22 cellular contexts compared by ENCODE assay signal in genomic region chr1:51708911-51709760, GRCh38.
DNase-seq lines count a peak whose midpoint lies in the region; ATAC-seq, FAIRE-seq and TF ChIP-seq lines count a peak whose summit lies in the region.
"Had no signal": no experiment of that assay in that cellular context is flagged by ENCODE, and none has a peak within 500 bp of the region (broad histone marks: within the 10 kb centered on the region; RNA-seq: fewer than 3 reads in every experiment).

No MANE protein-coding gene starts in this region.

- TF ChIP-seq CTCF in H1 (IDR thresholded peaks at IDR 0.05; ENCODE audit: control extremely low read depth in 1 of 3, insufficient read depth in 1 of 3, low read depth in 1 of 3, low read length in 3 of 3) (no peak), type B pancreatic cell (conservative IDR thresholded peaks at IDR 0.05) (no peak)

- no peak overlapping the region for H2AFZ ChIP-seq in H1 (ENCODE audit: low read length)

- no peak for FAIRE-seq in H1 (lab: Jason Lieb, UNC)
- FAIRE-seq: GM18507 had no signal

- H2BK120ac ChIP-seq in H1 (replicated peaks; ENCODE audit: low read depth, low read length) = no peak overlapping the region

- POLR2A ChIA-PET in H1 (lab: Charles Lee; ENCODE audit: partially characterized antibody) = no interaction called here

- DNase-seq in DMS 273 (lab: John Stamatoyannopoulos, UW; ENCODE audit: unreplicated experiment) (peak; percentile 7), DMS 273 treated with DMSO at 0.1 percent for 48 hours (lab: John Stamatoyannopoulos, UW) (no peak), H1 (ENCODE audit: low read depth in 1 of 2, low spot score in 2 of 2) (no peak), midbrain (lab: John Stamatoyannopoulos, UW) (peak; percentile 7), type B pancreatic cell (ENCODE audit: extremely low spot score, unreplicated experiment) (no peak), CD1c-positive myeloid dendritic cell (ENCODE audit: extremely low spot score) (no peak), activated gamma-delta T cell (lab: John Stamatoyannopoulos, UW) (no peak)
- DNase-seq: ACHN; CD4-positive, alpha-beta memory T cell; DMS53; GDM1; GOT3; Kasumi-1; NCI-H1417; NCI-H187; NCI-H446; SIG-M5; SK-N-SH had no signal

- no peak overlapping the region for H2BK20ac ChIP-seq in H1 (ENCODE audit: low read length)

- TF ChIP-seq RAD21 in H1 (IDR thresholded peaks at IDR 0.05 in 1 of 2, conservative IDR thresholded peaks at IDR 0.05 in 1 of 2; ENCODE audit: low read depth in 2 of 2, low read length in 2 of 2) = no peak

- no peak overlapping the region for H2BK15ac ChIP-seq in H1 (ENCODE audit: low read length)

- peaks cover 2% of the 10 kb centered on the region; the same call in 1 of the 2 replicates for H3K79me1 ChIP-seq in H1 (ENCODE audit: low read depth, low read length)

- H3K36me3 ChIP-seq in H1 (ENCODE audit: control insufficient read depth in 2 of 4, insufficient read depth in 4 of 4, low read length in 3 of 4) = no peaks in the 10 kb centered on the region

- H3K4me1 ChIP-seq in H1 (replicated peaks in 1 of 4; ENCODE audit: control insufficient read depth in 3 of 4, insufficient read depth in 4 of 4, low read length in 3 of 4) = no peaks in the 10 kb centered on the region
- H3K4me1 ChIP-seq: BLaER1 had no signal

- no peak overlapping the region for H3K4ac ChIP-seq in H1 (replicated peaks; ENCODE audit: insufficient read length, low read depth, low read length)

- peak overlapping the region; percentile 45; the same call in 1 of the 2 replicates for H4K8ac ChIP-seq in H1 (ENCODE audit: extremely low read depth, insufficient read depth, low read length)

- TF ChIP-seq POLR2A in H1 (IDR thresholded peaks at IDR 0.05; ENCODE audit: control extremely low read depth in 1 of 2, low read depth in 2 of 2, low read length in 2 of 2) = no peak

- no peak overlapping the region for H3K27ac ChIP-seq in H1 (ENCODE audit: low read depth, low read length)
- H3K27ac ChIP-seq: 22Rv1, BLaER1 had no signal

- H3K36me3 Mint-ChIP-seq in type B pancreatic cell = no peaks in the 10 kb centered on the region

- H3K9me3 ChIP-seq in H1 (ENCODE audit: insufficient read depth in 2 of 2, low read depth in 1 of 2, low read length in 1 of 2) = no peaks in the 10 kb centered on the region
- H3K9me3 ChIP-seq: SK-N-SH had no signal

- no peak overlapping the region for H3K18ac ChIP-seq in H1 (ENCODE audit: extremely low read depth, low read length)

- H4K5ac ChIP-seq in H1 (ENCODE audit: insufficient read length, low read depth, low read length) = no peak overlapping the region

- H3K27me3 Mint-ChIP-seq in type B pancreatic cell = no peaks in the 10 kb centered on the region
- H3K27me3 Mint-ChIP-seq: CD4-positive, alpha-beta memory T cell had no signal

- CTCF ChIA-PET in H1 (lab: Charles Lee; ENCODE audit: partially characterized antibody) = interaction anchor here (1.0 to 2.5 kb wide), 3 partner anchors 15 to 60 kb away, joined by 4 to 6 read pairs (median 4); no protein-coding TSS in a partner anchor

- H3K79me2 ChIP-seq in H1 (ENCODE audit: control insufficient read depth in 1 of 2, insufficient read depth in 2 of 2, low read length in 2 of 2) = 0 out of 4 replicates have a peak, but pooled peaks cover 0 to 2% of the 10 kb centered on the region in 2 experiments

- no peak overlapping the region for H3K4me3 Mint-ChIP-seq in type B pancreatic cell
- H3K4me3 Mint-ChIP-seq: CD4-positive, alpha-beta memory T cell had no signal

- H3K56ac ChIP-seq in H1 (replicated peaks; ENCODE audit: insufficient read length, low read depth, low read length) = no peak overlapping the region

- TF ChIP-seq EP300 in H1 (IDR thresholded peaks at IDR 0.05; ENCODE audit: borderline replicate concordance in 1 of 2, low read depth in 2 of 2, low read length in 2 of 2) = no peak

- H3K4me2 ChIP-seq in H1 (ENCODE audit: insufficient read depth in 1 of 2, low read depth in 2 of 2, low read length in 2 of 2) = no peak overlapping the region
- H3K4me2 ChIP-seq: BLaER1, SK-N-SH had no signal

- H3K27me3 ChIP-seq in H1 (replicated peaks in 1 of 4; ENCODE audit: control insufficient read depth in 3 of 4, extremely low read depth in 1 of 4, insufficient read depth in 3 of 4, low read length in 3 of 4) = no peaks in the 10 kb centered on the region
- H3K27me3 ChIP-seq: BLaER1 had no signal

- H2AK5ac ChIP-seq in H1 (ENCODE audit: low read depth, low read length) = no peak overlapping the region

- peak overlapping the region; percentile 32 for H3K27ac Mint-ChIP-seq in type B pancreatic cell
- H3K27ac Mint-ChIP-seq: CD4-positive, alpha-beta memory T cell had no signal

- no peak overlapping the region for H3K4me3 ChIP-seq in H1 (ENCODE audit: extremely low read depth in 1 of 4, insufficient read depth in 2 of 4, low read depth in 3 of 4, low read length in 4 of 4)
- H3K4me3 ChIP-seq: BLaER1 had no signal

- H2BK12ac ChIP-seq in H1 (ENCODE audit: low read depth, low read length) = no peak overlapping the region

- H4K20me1 ChIP-seq in H1 (replicated peaks in 1 of 2; ENCODE audit: control insufficient read depth in 1 of 2, insufficient read depth in 2 of 2, low read length in 2 of 2) = no peaks in the 10 kb centered on the region
- H4K20me1 ChIP-seq: BLaER1 had no signal

- no peak for ATAC-seq in HG03520 (IDR thresholded peaks at IDR 0.05; ENCODE audit: unreplicated experiment)

- H3K9me3 Mint-ChIP-seq in type B pancreatic cell = no peaks in the 10 kb centered on the region

- no peak overlapping the region for H3K23ac ChIP-seq in H1 (ENCODE audit: insufficient read length)

- H3K4me1 Mint-ChIP-seq in type B pancreatic cell (ENCODE audit: unreplicated experiment) = no peaks in the 10 kb centered on the region

- no peaks in the 10 kb centered on the region for H3K23me2 ChIP-seq in H1 (ENCODE audit: low read depth, low read length)

- H2BK5ac ChIP-seq in H1 (ENCODE audit: low read depth, low read length) = no peak overlapping the region

- no peak overlapping the region for H3K9ac ChIP-seq in H1 (replicated peaks in 1 of 4; ENCODE audit: extremely low read depth in 1 of 4, low read depth in 3 of 4, low read length in 3 of 4)
- H3K9ac ChIP-seq: BLaER1, SK-N-SH had no signal

- 95% methylated on average over 15 of the region's 15 CpGs; no CpG with 5 or more reads in 1 of the 2 experiments for WGBS in H1 (ENCODE audit: extremely low coverage in 1 of 2, insufficient coverage in 1 of 2, insufficient read length in 1 of 2, insufficient replicate concordance in 2 of 2, low coverage in 1 of 2, low lambda C conversion rate in 2 of 2, missing lambda C conversion rate in 1 of 2), 2 experiments

- H4K91ac ChIP-seq in H1 (replicated peaks; ENCODE audit: insufficient read length, low read length) = no peak overlapping the region

- H3K14ac ChIP-seq in H1 (ENCODE audit: insufficient read length) = no peak overlapping the region

TF ChIP-seq in H1, 55 proteins besides CTCF, POLR2A, EP300 and RAD21:
- no peak for TF ChIP-seq NANOG (IDR thresholded peaks at IDR 0.05; ENCODE audit: insufficient read depth, low read depth, low read length, poor library complexity, severe bottlenecking)
- no peak for TF ChIP-seq TCF12 (IDR thresholded peaks at IDR 0.05; ENCODE audit: low read depth, low read length)
- no peak for TF ChIP-seq SP4 (IDR thresholded peaks at IDR 0.05; ENCODE audit: low read length)
- no peak for TF ChIP-seq CBX5 (IDR thresholded peaks at IDR 0.05; ENCODE audit: low read depth, low read length)
- TF ChIP-seq SIRT6 (IDR thresholded peaks at IDR 0.05; ENCODE audit: low read length) = no peak
- no peak for TF ChIP-seq CBX8 (IDR thresholded peaks at IDR 0.05; ENCODE audit: borderline replicate concordance, low read depth, low read length)
- no peak for TF ChIP-seq RXRA (IDR thresholded peaks at IDR 0.05; ENCODE audit: insufficient read depth, low read depth, low read length)
- no peak for TF ChIP-seq RFX5 (IDR thresholded peaks at IDR 0.05; ENCODE audit: borderline replicate concordance, low read depth, low read length)
- TF ChIP-seq SAP30 (IDR thresholded peaks at IDR 0.05; ENCODE audit: insufficient read depth, insufficient replicate concordance, low read length) = no peak
- TF ChIP-seq NRF1 (IDR thresholded peaks at IDR 0.05; ENCODE audit: low read depth, low read length) = no peak
- no peak for TF ChIP-seq BACH1 (IDR thresholded peaks at IDR 0.05; ENCODE audit: low read length)
- no peak for TF ChIP-seq FOSL1 (IDR thresholded peaks at IDR 0.05; ENCODE audit: insufficient read depth, low read depth, low read length)
- TF ChIP-seq KDM4A (IDR thresholded peaks at IDR 0.05; ENCODE audit: low read depth, low read length, severe bottlenecking) = no peak
- TF ChIP-seq, protein P1, sequence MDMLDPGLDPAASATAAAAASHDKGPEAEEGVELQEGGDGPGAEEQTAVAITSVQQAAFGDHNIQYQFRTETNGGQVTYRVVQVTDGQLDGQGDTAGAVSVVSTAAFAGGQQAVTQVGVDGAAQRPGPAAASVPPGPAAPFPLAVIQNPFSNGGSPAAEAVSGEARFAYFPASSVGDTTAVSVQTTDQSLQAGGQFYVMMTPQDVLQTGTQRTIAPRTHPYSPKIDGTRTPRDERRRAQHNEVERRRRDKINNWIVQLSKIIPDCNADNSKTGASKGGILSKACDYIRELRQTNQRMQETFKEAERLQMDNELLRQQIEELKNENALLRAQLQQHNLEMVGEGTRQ (IDR thresholded peaks at IDR 0.05; ENCODE audit: low read length) = no peak
- TF ChIP-seq POLR2AphosphoS5 (IDR thresholded peaks at IDR 0.05; ENCODE audit: low read depth, low read length) = no peak

Comparison
In these comparisons a context has a peak if more than half of its experiments do, and no peak if none do; other contexts are left out.
1. DNase-seq: peak in DMS 273 (single experiment) and midbrain (single experiment); none in DMS 273 treated with DMSO at 0.1 percent for 48 hours (single experiment), H1 (0 of 2), type B pancreatic cell (single experiment), CD1c-positive myeloid dendritic cell (single experiment) and activated gamma-delta T cell (single experiment).